17 cellular contexts compared by ENCODE assay signal in the genomic region with DNA sequence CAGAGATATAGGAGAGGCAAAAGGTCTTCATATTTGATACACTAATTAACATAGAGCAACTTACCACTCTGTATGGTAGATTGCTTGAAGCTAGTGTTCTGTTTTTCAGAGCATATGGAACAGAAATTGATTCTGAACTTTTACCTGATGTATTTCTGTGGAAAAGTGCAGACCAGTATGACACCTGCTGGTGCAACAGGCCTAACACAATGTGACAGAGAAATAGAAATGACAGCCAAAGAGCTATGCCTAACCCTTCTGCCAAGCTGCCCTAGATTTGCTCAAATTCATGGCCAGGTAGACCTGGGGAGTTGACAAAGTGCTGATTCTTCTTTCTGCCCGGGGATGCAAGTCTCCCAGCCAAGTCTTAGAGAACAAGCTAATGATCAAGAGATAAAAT.
A peak's percentile ranks its signal among the peaks of the same experiment; 100 is the strongest.
DNase-seq lines count a peak whose midpoint lies in the region; ATAC-seq, FAIRE-seq and TF ChIP-seq lines count a peak whose summit lies in the region.
"Had no signal": no experiment of that assay in that cellular context is flagged by ENCODE, and none has a peak within 500 bp of the region (broad histone marks: within the 10 kb centered on the region; RNA-seq: fewer than 3 reads in every experiment).

No MANE protein-coding gene starts in this region.

- no peak for TF ChIP-seq POLR2A in H1 (IDR thresholded peaks at IDR 0.05; ENCODE audit: control extremely low read depth in 1 of 2, low read depth in 2 of 2, low read length in 2 of 2)

- ATAC-seq in PC-3: peak; percentile 64
- ATAC-seq: CD8-positive, alpha-beta T cell had no signal

- peak; percentile 15 to 26; a peak in 2 of 4 replicates for TF ChIP-seq RAD21 in H1 (IDR thresholded peaks at IDR 0.05 in 1 of 2, conservative IDR thresholded peaks at IDR 0.05 in 1 of 2; ENCODE audit: low read depth in 2 of 2, low read length in 2 of 2)

- H4K20me1 ChIP-seq in PC-3 (ENCODE audit: low read length) (no peaks in the 10 kb centered on the region), H1 (replicated peaks in 1 of 2; ENCODE audit: control insufficient read depth in 1 of 2, insufficient read depth in 2 of 2, low read length in 2 of 2) (no peaks in the 10 kb centered on the region)
- H4K20me1 ChIP-seq: BLaER1 had no signal

- H3K36me3 ChIP-seq in PC-3 (ENCODE audit: low read depth, low read length) (no peaks in the 10 kb centered on the region), H1 (ENCODE audit: control insufficient read depth in 2 of 4, insufficient read depth in 4 of 4, low read length in 3 of 4) (no peaks in the 10 kb centered on the region)
- H3K36me3 ChIP-seq: BLaER1, HAP-1 had no signal

- no peaks in the 10 kb centered on the region for H3F3A ChIP-seq in PC-3 (ENCODE audit: low read length, unreplicated experiment)

- H2BK5ac ChIP-seq in H1 (ENCODE audit: low read depth, low read length): no peak overlapping the region

- H3K27me3 ChIP-seq in PC-3 (ENCODE audit: low read length) (no peaks in the 10 kb centered on the region), H1 (replicated peaks in 1 of 4; ENCODE audit: control insufficient read depth in 3 of 4, extremely low read depth in 1 of 4, insufficient read depth in 3 of 4, low read length in 3 of 4) (no peaks in the 10 kb centered on the region)
- H3K27me3 ChIP-seq: BLaER1 had no signal

- H3K4me1 ChIP-seq in PC-3 (ENCODE audit: insufficient read depth, low read length): no peaks in the 10 kb centered on the region
- no peaks in the 10 kb centered on the region for H3K4me1 ChIP-seq in H1 (replicated peaks in 1 of 4; ENCODE audit: control insufficient read depth in 3 of 4, insufficient read depth in 4 of 4, low read length in 3 of 4)
- H3K4me1 ChIP-seq: BLaER1, HAP-1 had no signal

- no peak overlapping the region for H3K56ac ChIP-seq in H1 (replicated peaks; ENCODE audit: insufficient read length, low read depth, low read length)

- no peak overlapping the region for H3K18ac ChIP-seq in H1 (ENCODE audit: extremely low read depth, low read length)

- H2AFZ ChIP-seq in PC-3 (ENCODE audit: low read length) (no peak overlapping the region), H1 (ENCODE audit: low read length) (no peak overlapping the region)

- H3K4me3 ChIP-seq in PC-3 (ENCODE audit: low read length): no peak overlapping the region
- H3K4me3 ChIP-seq in H1 (ENCODE audit: extremely low read depth in 1 of 4, insufficient read depth in 2 of 4, low read depth in 3 of 4, low read length in 4 of 4): no peak overlapping the region
- H3K4me3 ChIP-seq: BLaER1, HAP-1 had no signal

- no peak overlapping the region for H2BK120ac ChIP-seq in H1 (replicated peaks; ENCODE audit: low read depth, low read length)

- H4K8ac ChIP-seq in H1 (ENCODE audit: extremely low read depth, insufficient read depth, low read length): no peak overlapping the region

- no peak overlapping the region for H2AK5ac ChIP-seq in H1 (ENCODE audit: low read depth, low read length)

- intact Hi-C loops in PC-3 (cut with micrococcal nuclease): loop anchor here (2.0 kb wide), 1 partner anchor 25 kb away; no protein-coding TSS in a partner anchor

- FAIRE-seq in D721Med (lab: Jason Lieb, UNC): no peak
- FAIRE-seq in H1 (lab: Jason Lieb, UNC): no peak
- FAIRE-seq: GM19239 had no signal

- H3K4me2 ChIP-seq in PC-3 (ENCODE audit: low read length): no peak overlapping the region
- no peak overlapping the region for H3K4me2 ChIP-seq in H1 (ENCODE audit: insufficient read depth in 1 of 2, low read depth in 2 of 2, low read length in 2 of 2)
- H3K4me2 ChIP-seq: BLaER1 had no signal

- no peaks in the 10 kb centered on the region for H3K23me2 ChIP-seq in H1 (ENCODE audit: low read depth, low read length)

- H2BK12ac ChIP-seq in H1 (ENCODE audit: low read depth, low read length): no peak overlapping the region

- BruUV-seq in PC-3 (replicated peaks; lab: Mats Ljungman, UMichigan): no TSS peak

- DNase-seq in DMS53 (lab: John Stamatoyannopoulos, UW) (peak; percentile 14), DMS53 treated with DMSO at 0.1 percent for 48 hours (lab: John Stamatoyannopoulos, UW; ENCODE audit: unreplicated experiment) (no peak), D721Med (ENCODE audit: insufficient read length, low spot score) (no peak), PC-3 (no peak), H1 (ENCODE audit: low read depth in 1 of 2, low spot score in 2 of 2) (no peak), RPMI8226 (no peak), NCI-H1436 (lab: John Stamatoyannopoulos, UW) (no peak)
- no peak for DNase-seq in NK-92 treated with Interleukin-12 subunit alpha and Interleukin-12 subunit beta, amount 100 ng/mL, for 24 hours (lab: John Stamatoyannopoulos, UW)
- DNase-seq: 8988T; Calu3; CD8-positive, alpha-beta T cell; DMS 273 treated with DMSO at 0.1 percent for 48 hours; DMS79; GF-D8 had no signal

- no peak overlapping the region for H3K4ac ChIP-seq in H1 (replicated peaks; ENCODE audit: insufficient read length, low read depth, low read length)

- H2BK20ac ChIP-seq in H1 (ENCODE audit: low read length): no peak overlapping the region

- H2BK15ac ChIP-seq in H1 (ENCODE audit: low read length): no peak overlapping the region

- no peak overlapping the region for H4K5ac ChIP-seq in H1 (ENCODE audit: insufficient read length, low read depth, low read length)

- CTCF ChIA-PET in PC-3 (lab: Charles Lee): interaction anchor here (0.6 to 1.2 kb wide), 6 partner anchors 26 to 714 kb away, joined by 3 to 8 read pairs (median 4); no protein-coding TSS in a partner anchor
- CTCF ChIA-PET in H1 (lab: Charles Lee; ENCODE audit: partially characterized antibody): interaction anchor here (0.7 to 1.8 kb wide), 10 partner anchors 13 to 699 kb away, joined by 3 to 6 read pairs (median 3); no protein-coding TSS in a partner anchor

- H3K79me2 ChIP-seq in PC-3 (ENCODE audit: low read length): no peaks in the 10 kb centered on the region
- H3K79me2 ChIP-seq in H1 (ENCODE audit: control insufficient read depth in 1 of 2, insufficient read depth in 2 of 2, low read length in 2 of 2): no peaks in the 10 kb centered on the region

- H3K9me3 ChIP-seq in PC-3 (ENCODE audit: low read length) (no peaks in the 10 kb centered on the region), H1 (ENCODE audit: insufficient read depth in 2 of 2, low read depth in 1 of 2, low read length in 1 of 2) (peaks cover under 1 to 1% of the 10 kb centered on the region in 2 experiments; a peak in 2 of 4 replicates)
- H3K9me3 ChIP-seq: BLaER1, HAP-1 had no signal

- no peak for TF ChIP-seq EP300 in H1 (IDR thresholded peaks at IDR 0.05; ENCODE audit: borderline replicate concordance in 1 of 2, low read depth in 2 of 2, low read length in 2 of 2)

- no peaks in the 10 kb centered on the region for H3K9me2 ChIP-seq in PC-3 (replicated peaks; ENCODE audit: low read length)

- no peaks in the 10 kb centered on the region for H3K79me1 ChIP-seq in H1 (ENCODE audit: low read depth, low read length)

- TF ChIP-seq CTCF in D721Med (IDR thresholded peaks at IDR 0.05; ENCODE audit: insufficient read depth, missing control alignments) (peak; percentile 18), PC-3 (conservative IDR thresholded peaks at IDR 0.05; ENCODE audit: low read depth, low read length) (0 out of 2 replicates have a peak, but pooled peaks have one; percentile 33), H1 (IDR thresholded peaks at IDR 0.05; ENCODE audit: control extremely low read depth in 1 of 3, insufficient read depth in 1 of 3, low read depth in 1 of 3, low read length in 3 of 3) (peak in 2 of 3 experiments; percentile 7 to 19; a peak in 2 of 4 replicates)

- POLR2A ChIA-PET in PC-3 (lab: Charles Lee; ENCODE audit: unreplicated experiment): no interaction called here
- POLR2A ChIA-PET in H1 (lab: Charles Lee; ENCODE audit: partially characterized antibody): no interaction called here

- no peak overlapping the region for H3K23ac ChIP-seq in H1 (ENCODE audit: insufficient read length)

- 96% methylated on average over 1 of the region's 1 CpG; no CpG with 5 or more reads in 1 of the 2 experiments for WGBS in H1 (ENCODE audit: extremely low coverage in 1 of 2, insufficient coverage in 1 of 2, insufficient read length in 1 of 2, insufficient replicate concordance in 2 of 2, low coverage in 1 of 2, low lambda C conversion rate in 2 of 2, missing lambda C conversion rate in 1 of 2), 2 experiments

- no peak overlapping the region for H3K14ac ChIP-seq in H1 (ENCODE audit: insufficient read length)

- H3K9ac ChIP-seq in PC-3 (ENCODE audit: low read length): no peak overlapping the region
- no peak overlapping the region for H3K9ac ChIP-seq in H1 (replicated peaks in 1 of 4; ENCODE audit: extremely low read depth in 1 of 4, low read depth in 3 of 4, low read length in 3 of 4)
- H3K9ac ChIP-seq: BLaER1 had no signal

- H3K27ac ChIP-seq in PC-3 (ENCODE audit: low read length): no peak overlapping the region
- no peak overlapping the region for H3K27ac ChIP-seq in H1 (ENCODE audit: low read depth, low read length)
- H3K27ac ChIP-seq: BLaER1 had no signal

- no peak overlapping the region for H4K91ac ChIP-seq in H1 (replicated peaks; ENCODE audit: insufficient read length, low read length)

TF ChIP-seq in H1, 55 proteins besides CTCF, POLR2A, EP300 and RAD21 (continues in another document):
- TF ChIP-seq SUZ12 (IDR thresholded peaks at IDR 0.05; ENCODE audit: low read length) (no peak), KDM1A (IDR thresholded peaks at IDR 0.05; ENCODE audit: borderline replicate concordance, low read length) (no peak), EZH2 (IDR thresholded peaks at IDR 0.05; ENCODE audit: low read depth, low read length, severe bottlenecking) (no peak), TAF7 (optimal IDR thresholded peaks at IDR 0.05; ENCODE audit: borderline replicate concordance, low read depth, low read length) (no peak), RNF2 (IDR thresholded peaks at IDR 0.05; ENCODE audit: borderline replicate concordance, low read depth, low read length, missing control alignments, poor library complexity, severe bottlenecking) (no peak), SIN3A (conservative IDR thresholded peaks at IDR 0.05 in 1 of 2, IDR thresholded peaks at IDR 0.05 in 1 of 2; ENCODE audit: low read depth in 1 of 2, low read length in 2 of 2) (no peak), TCF12 (IDR thresholded peaks at IDR 0.05; ENCODE audit: low read depth, low read length) (no peak), HDAC6 (IDR thresholded peaks at IDR 0.05; ENCODE audit: low read depth, low read length) (no peak), CEBPB (IDR thresholded peaks at IDR 0.05; ENCODE audit: low read depth, low read length) (no peak), BRCA1 (IDR thresholded peaks at IDR 0.05; ENCODE audit: low read depth, low read length) (no peak), CTBP2 (IDR thresholded peaks at IDR 0.05; ENCODE audit: borderline replicate concordance, insufficient read depth, insufficient read length, low read length) (no peak)
